In the genomic region with DNA sequence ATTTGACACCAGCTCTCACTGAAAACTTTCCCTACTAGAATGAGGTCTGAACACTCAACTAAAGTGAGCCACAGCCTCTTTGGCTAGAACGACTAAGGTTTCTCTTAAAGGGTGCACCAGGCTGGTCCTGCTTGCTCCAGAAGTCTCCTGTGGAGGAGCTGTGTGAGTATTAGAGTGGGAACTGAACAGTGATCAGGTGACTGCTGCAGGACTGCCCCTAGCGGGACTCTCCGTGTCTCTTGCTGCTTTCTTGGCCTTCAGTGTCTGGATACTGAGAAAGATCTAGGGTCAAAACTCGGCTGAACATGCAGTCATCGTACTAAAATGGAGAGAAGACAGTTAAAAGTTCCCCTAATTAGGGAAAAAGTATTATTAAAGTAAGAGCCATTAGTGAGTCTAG, we compare ENCODE assay signal across 16 cellular contexts. TPM values are rescaled to one million over a fixed set of nuclear protein-coding genes. Genes with fewer than 3 reads are reported as not detected.
A peak's percentile ranks its signal among the peaks of the same experiment; 100 is the strongest.
DNase-seq lines count a peak whose midpoint lies in the region; ATAC-seq, FAIRE-seq and TF ChIP-seq lines count a peak whose summit lies in the region.
"Had no signal": no experiment of that assay in that cellular context is flagged by ENCODE, and none has a peak within 500 bp of the region (broad histone marks: within the 10 kb centered on the region; RNA-seq: fewer than 3 reads in every experiment).

No MANE protein-coding gene starts in this region.

- peak; percentile 54 for FAIRE-seq in K562 (lab: Jason Lieb, UNC)
- FAIRE-seq: GM12878 had no signal

- H2AFZ ChIP-seq in K562 (ENCODE audit: low read depth, low read length) = no peak overlapping the region

- no peak for TF ChIP-seq EP300 in K562 (IDR thresholded peaks at IDR 0.05; ENCODE audit: low read length)

- H3K27me3 Mint-ChIP-seq in stimulated activated naive CD8-positive, alpha-beta T cell treated with anti-CD3 and anti-CD28 coated beads, Interleukin-15, Interleukin-2, amounts not matched to agents 100 ng/mL and 50 ng/mL, for 24 hours = no peaks in the 10 kb centered on the region
- H3K27me3 Mint-ChIP-seq: naive B cell had no signal

- H3K79me2 ChIP-seq in K562 (ENCODE audit: control insufficient read depth, insufficient read depth, low read length) = no peaks in the 10 kb centered on the region

- no peak for ATAC-seq in stimulated activated naive CD8-positive, alpha-beta T cell treated with anti-CD3 and anti-CD28 coated beads, Interleukin-15, Interleukin-2, amounts not matched to agents 100 U/mL and 50 U/mL, for 24 hours
- peak; percentile 84 for ATAC-seq in K562
- ATAC-seq in left lobe of liver = peak; percentile 20
- no peak for ATAC-seq in HG02623 (IDR thresholded peaks at IDR 0.05; ENCODE audit: unreplicated experiment)
- ATAC-seq: GM12878 had no signal

- H3K4me1 ChIP-seq in K562 (replicated peaks in 1 of 2; ENCODE audit: control insufficient read depth in 2 of 2, insufficient read depth in 2 of 2, low read length in 2 of 2) (no peaks in the 10 kb centered on the region; a peak in 1 of 5 replicates), spleen (peaks cover 0 to 12% (median 0%) of the 10 kb centered on the region in 6 donors)

- H3K4me3 Mint-ChIP-seq in stimulated activated naive CD8-positive, alpha-beta T cell treated with anti-CD3 and anti-CD28 coated beads, Interleukin-15, Interleukin-2, amounts not matched to agents 100 ng/mL and 50 ng/mL, for 24 hours = no peak overlapping the region
- H3K4me3 Mint-ChIP-seq: naive B cell had no signal

- 64% methylated on average over 5 of the region's 5 CpGs for WGBS in K562 (ENCODE audit: insufficient coverage, low coverage, missing lambda C conversion rate)
- WGBS in spleen, 5 donors = 62 to 81% (median 75%) methylated on average over 5 of the region's 5 CpGs

- no peak for DNase-seq in stimulated activated naive CD8-positive, alpha-beta T cell treated with anti-CD3 and anti-CD28 coated beads, Interleukin-15, Interleukin-2, amounts not matched to agents 100 U/mL and 50 U/mL, for 24 hours
- peak in 3 of 4 experiments; percentile 16 to 24 (median 18) for DNase-seq in K562 (ENCODE audit: extremely low read depth in 1 of 4, low spot score in 3 of 4)
- DNase-seq in left lobe of liver (ENCODE audit: low spot score) = no peak
- DNase-seq in spleen = no peak
- DNase-seq in NCI-H510A treated with DMSO at 0.1 percent for 48 hours (lab: John Stamatoyannopoulos, UW) = no peak
- no peak for DNase-seq in NCI-H1436 treated with DMSO at 0.1 percent for 48 hours (lab: John Stamatoyannopoulos, UW)
- DNase-seq: activated CD4-positive, alpha-beta T cell treated with anti-CD3 and anti-CD28 coated beads for 1 hour; cortex of kidney; naive B cell; NCI-H2171; stimulated activated CD4-positive, alpha-beta T cell treated with anti-CD3 and anti-CD28 coated beads, Interleukin-1b, Interleukin-23, amount 100 ng/mL, for 48 hours had no signal

- peaks cover 56% of the 10 kb centered on the region for H3K36me3 ChIP-seq in K562 (ENCODE audit: control insufficient read depth, insufficient read depth, low read length)
- H3K36me3 ChIP-seq in spleen = peaks cover 0 to 74% (median 27%) of the 10 kb centered on the region in 6 donors

- no peak overlapping the region for H3K4me2 ChIP-seq in K562 (ENCODE audit: insufficient read depth, low read length)
- H3K4me2 ChIP-seq: BLaER1 treated with 17β-estradiol and CSF1 and Interleukin-3, amounts not matched to agents 10 nM and 100 nM had no signal

- CTCF ChIA-PET in K562 (lab: Yijun Ruan, JAX; ENCODE audit: low intra/inter-chr PET ratio) = no interaction called here

- TF ChIP-seq POLR2A in K562 (conservative IDR thresholded peaks at IDR 0.05) (no peak), spleen (IDR thresholded peaks at IDR 0.05) (no peak)

- H4K20me1 ChIP-seq in K562 (replicated peaks; ENCODE audit: control insufficient read depth, insufficient read depth, low read length) = no peaks in the 10 kb centered on the region
- H4K20me1 ChIP-seq: BLaER1 treated with 17β-estradiol and CSF1 and Interleukin-3, amounts not matched to agents 10 nM and 100 nM had no signal

- peaks cover 40% of the 10 kb centered on the region for H3K36me3 Mint-ChIP-seq in stimulated activated naive CD8-positive, alpha-beta T cell treated with anti-CD3 and anti-CD28 coated beads, Interleukin-15, Interleukin-2, amounts not matched to agents 100 ng/mL and 50 ng/mL, for 24 hours (ENCODE audit: low read depth)

- POLR2A ChIA-PET in K562 (lab: Yijun Ruan, JAX) = interaction anchor here (0.6 to 1.4 kb wide), 2 partner anchors 13 to 179 kb away, joined by 3 read pairs; no protein-coding TSS in a partner anchor

- peaks cover 24% of the 10 kb centered on the region for H3K4me1 Mint-ChIP-seq in stimulated activated naive CD8-positive, alpha-beta T cell treated with anti-CD3 and anti-CD28 coated beads, Interleukin-15, Interleukin-2, amounts not matched to agents 100 ng/mL and 50 ng/mL, for 24 hours (ENCODE audit: low read depth)
- H3K4me1 Mint-ChIP-seq: naive B cell had no signal

- no peak overlapping the region for H3K27ac ChIP-seq in K562 (ENCODE audit: extremely low read depth, low read depth, low read length)
- H3K27ac ChIP-seq in spleen = no peak overlapping the region
- H3K27ac ChIP-seq: BLaER1 treated with 17β-estradiol and CSF1 and Interleukin-3, amounts not matched to agents 10 nM and 100 nM; RWPE1 had no signal

- no TSS peak for BruUV-seq in K562 (replicated peaks; lab: Mats Ljungman, UMichigan)

- TF ChIP-seq CTCF in K562 (IDR thresholded peaks at IDR 0.05 in 2 of 3, conservative IDR thresholded peaks at IDR 0.05 in 1 of 3; ENCODE audit: insufficient read depth in 2 of 3, low read depth in 1 of 3, low read length in 3 of 3) (peak in 2 of 3 experiments; percentile 23 to 64; a peak in 3 of 6 replicates), spleen (IDR thresholded peaks at IDR 0.05 in 8 of 11, conservative IDR thresholded peaks at IDR 0.05 in 3 of 11) (no peak)

- H3K4me3 ChIP-seq in K562 (no peak overlapping the region), spleen (no peak overlapping the region)
- H3K4me3 ChIP-seq: BLaER1 treated with 17β-estradiol and CSF1 and Interleukin-3, amounts not matched to agents 10 nM and 100 nM; GM12878 had no signal

- no peak overlapping the region for H3K9ac ChIP-seq in K562 (ENCODE audit: insufficient read depth in 1 of 2, low read depth in 2 of 2, low read length in 2 of 2)
- H3K9ac ChIP-seq: BLaER1 treated with 17β-estradiol and CSF1 and Interleukin-3, amounts not matched to agents 10 nM and 100 nM had no signal

- H3K27me3 ChIP-seq in K562 (ENCODE audit: control insufficient read depth in 2 of 2, insufficient read depth in 2 of 2, low read length in 2 of 2) = no peaks in the 10 kb centered on the region
- no peaks in the 10 kb centered on the region for H3K27me3 ChIP-seq in spleen (replicated peaks in 1 of 7)
- H3K27me3 ChIP-seq: BLaER1 treated with 17β-estradiol and CSF1 and Interleukin-3, amounts not matched to agents 10 nM and 100 nM had no signal

- intact Hi-C loops in K562 (cut with micrococcal nuclease) = no loop called here
- intact Hi-C loops in spleen (cut with DNase I; ENCODE audit: low total_unique reads) = no loop called here

- no peaks in the 10 kb centered on the region for H3K9me3 Mint-ChIP-seq in stimulated activated naive CD8-positive, alpha-beta T cell treated with anti-CD3 and anti-CD28 coated beads, Interleukin-15, Interleukin-2, amounts not matched to agents 100 ng/mL and 50 ng/mL, for 24 hours
- H3K9me3 Mint-ChIP-seq: naive B cell had no signal

- peak overlapping the region; percentile 14 for H3K27ac Mint-ChIP-seq in stimulated activated naive CD8-positive, alpha-beta T cell treated with anti-CD3 and anti-CD28 coated beads, Interleukin-15, Interleukin-2, amounts not matched to agents 100 ng/mL and 50 ng/mL, for 24 hours

- no peak for TF ChIP-seq RAD21 in K562 (CRISPR knock-in tag; conservative IDR thresholded peaks at IDR 0.05 in 1 of 2, IDR thresholded peaks at IDR 0.05 in 1 of 2)

- no peaks in the 10 kb centered on the region for H3K9me3 ChIP-seq in K562 (replicated peaks; ENCODE audit: control insufficient read depth, insufficient read depth, low read depth, low read length)
- no peaks in the 10 kb centered on the region for H3K9me3 ChIP-seq in spleen
- H3K9me3 ChIP-seq: BLaER1 treated with 17β-estradiol and CSF1 and Interleukin-3, amounts not matched to agents 10 nM and 100 nM had no signal

- no peaks in the 10 kb centered on the region for H3K9me1 ChIP-seq in K562 (ENCODE audit: control insufficient read depth, insufficient read depth, low read length)

- in situ Hi-C loops in K562 (cut with MboI) = no loop called here

RNA-seq across cellular contexts. Expression of a gene that starts 34.6 kb away (rescaled TPM):
- 805 and 856 TPM in 2 replicates for total RNA-seq in K562 (2011; cell fraction: chromatin; rRNA removed; ENCODE audit: low replicate concordance)
- total RNA-seq in K562 (2011; cell fraction: nucleolus; rRNA removed) = 514 and 529 TPM in 2 replicates
- total RNA-seq in K562 (2011; cell fraction: nucleoplasm; rRNA removed) = 508 and 540 TPM in 2 replicates
- 54.2 and 59.8 TPM in 2 replicates for total RNA-seq in K562 (2014; rRNA removed)
- 51.1 and 59.4 TPM in 2 replicates for total RNA-seq in K562 (2014; rRNA removed; fragmentation: Illumina TruSeq; extraction: Trizol)
- 54.9 and 57.5 TPM in 2 replicates for total RNA-seq in K562 (2015; rRNA removed; fragmentation: Illumina TruSeq; extraction: Trizol)
- total RNA-seq in K562 (2021) = 63.0 and 72.9 TPM in 2 replicates
- polyA plus RNA-seq in K562 (2011; rRNA removed) = 205 and 223 TPM in 2 replicates
- 71.6 and 100.0 TPM in 2 replicates for polyA plus RNA-seq in K562 (2011; cell fraction: cytosol; rRNA removed)
- polyA plus RNA-seq in K562 (2011; cell fraction: nucleus; rRNA removed) = 633 and 866 TPM in 2 replicates
- 85.2 and 154 TPM in 2 replicates for polyA plus RNA-seq in K562 (2012)
- polyA plus RNA-seq in K562 (2014; fragmentation: Illumina TruSeq; extraction: Trizol) = 71.2 and 76.9 TPM in 2 replicates
- polyA plus RNA-seq in K562 (2014; fragmentation: Nextera tagmentation; extraction: Ambion mirVana) = 10 to 100 TPM; 17.0 to 19.7 TPM
- polyA plus RNA-seq in K562 (2014; rRNA removed) = 122 and 150 TPM in 2 replicates
- 49.8 and 57.6 TPM in 2 replicates for polyA minus RNA-seq in K562 (2011; rRNA and poly(A)+ RNA removed)
- 30.9 and 31.2 TPM in 2 replicates for polyA minus RNA-seq in K562 (2011; cell fraction: cytosol; rRNA and poly(A)+ RNA removed)
- 105 and 107 TPM in 2 replicates for polyA minus RNA-seq in K562 (2011; cell fraction: nucleus; rRNA and poly(A)+ RNA removed)
- 26.0 TPM for total RNA-seq in left lobe of liver
- 100 to 1,000 TPM in 2 of 7 donors, 10 to 100 TPM in 5; 42.2 to 127 (median 64.6) TPM for total RNA-seq in spleen
- 100 to 1,000 TPM in 1 of 3 donors, 10 to 100 TPM in 2; 13.0 to 205 (median 22.7) TPM for polyA plus RNA-seq in spleen

RNA-seq across cellular contexts. Expression of a gene that starts 59.6 kb away (rescaled TPM):
- total RNA-seq in K562 (2011; cell fraction: chromatin; rRNA removed; ENCODE audit: low replicate concordance) = not detected in 2 replicates
- total RNA-seq in K562 (2011; cell fraction: nucleolus; rRNA removed) = not detected in 2 replicates
- not detected in 2 replicates for total RNA-seq in K562 (2011; cell fraction: nucleoplasm; rRNA removed)
- not detected in 2 replicates for total RNA-seq in K562 (2014; rRNA removed)
- total RNA-seq in K562 (2014; rRNA removed; fragmentation: Illumina TruSeq; extraction: Trizol) = not detected in 2 replicates
- not detected in 2 replicates for total RNA-seq in K562 (2015; rRNA removed; fragmentation: Illumina TruSeq; extraction: Trizol)
- not detected in 2 replicates for total RNA-seq in K562 (2021)
- not detected in 2 replicates for polyA plus RNA-seq in K562 (2011; rRNA removed)
- not detected in 2 replicates for polyA plus RNA-seq in K562 (2011; cell fraction: cytosol; rRNA removed)
- not detected in 2 replicates for polyA plus RNA-seq in K562 (2011; cell fraction: nucleus; rRNA removed)
- polyA plus RNA-seq in K562 (2012) = not detected in 2 replicates
- not detected in 2 replicates for polyA plus RNA-seq in K562 (2014; fragmentation: Illumina TruSeq; extraction: Trizol)
- not detected for polyA plus RNA-seq in K562 (2014; fragmentation: Nextera tagmentation; extraction: Ambion mirVana)
- polyA plus RNA-seq in K562 (2014; rRNA removed) = not detected in 2 replicates
- polyA minus RNA-seq in K562 (2011; rRNA and poly(A)+ RNA removed) = not detected in 2 replicates
- not detected in 2 replicates for polyA minus RNA-seq in K562 (2011; cell fraction: cytosol; rRNA and poly(A)+ RNA removed)
- not detected in 2 replicates for polyA minus RNA-seq in K562 (2011; cell fraction: nucleus; rRNA and poly(A)+ RNA removed)
- total RNA-seq in left lobe of liver = not detected
- total RNA-seq in spleen = 1 to 10 TPM in 1 of 7 donors, under 1 TPM in 1, not detected in 5; 0.79 to 1.4 TPM
- 1 to 10 TPM in 2 of 3 donors, under 1 TPM in 1; 0.35 to 2.7 (median 2.4) TPM for polyA plus RNA-seq in spleen
- total RNA-seq: GM12878 had no signal
- polyA plus RNA-seq: GM12878 had no signal

Comparison
In these comparisons a context has a peak if more than half of its experiments do, and no peak if none do; other contexts are left out.
1. ATAC-seq: peak in K562 (single experiment) and left lobe of liver (single experiment); none in stimulated activated naive CD8-positive, alpha-beta T cell treated with anti-CD3 and anti-CD28 coated beads, Interleukin-15, Interleukin-2, amounts not matched to agents 100 U/mL and 50 U/mL, for 24 hours (single experiment) and HG02623 (single experiment).
2. DNase-seq: peak in K562 (3 of 4); none in stimulated activated naive CD8-positive, alpha-beta T cell treated with anti-CD3 and anti-CD28 coated beads, Interleukin-15, Interleukin-2, amounts not matched to agents 100 U/mL and 50 U/mL, for 24 hours (single experiment), left lobe of liver (single experiment), spleen (single experiment), NCI-H510A treated with DMSO at 0.1 percent for 48 hours (single experiment) and NCI-H1436 treated with DMSO at 0.1 percent for 48 hours (single experiment).
3. CTCF ChIP-seq: peak in K562 (2 of 3); none in spleen (0 of 11).